Comparison of ENCODE assay signal across 11 cellular contexts in genomic region chr10:96374639-96374984, GRCh38. TPM values are rescaled to one million over a fixed set of nuclear protein-coding genes. Genes with fewer than 3 reads are reported as not detected.
A peak's percentile ranks its signal among the peaks of the same experiment; 100 is the strongest.
DNase-seq lines count a peak whose midpoint lies in the region; ATAC-seq, FAIRE-seq and TF ChIP-seq lines count a peak whose summit lies in the region.
"Had no signal": no experiment of that assay in that cellular context is flagged by ENCODE, and none has a peak within 500 bp of the region (broad histone marks: within the 10 kb centered on the region; RNA-seq: fewer than 3 reads in every experiment).

No MANE protein-coding gene starts in this region.

- H3K4me2 ChIP-seq in MM.1S (ENCODE audit: low read depth, low read length): peak overlapping the region; percentile 100

- no peaks in the 10 kb centered on the region for H3K9me3 ChIP-seq in MM.1S (replicated peaks; ENCODE audit: insufficient read depth, low read length)
- no peaks in the 10 kb centered on the region for H3K9me3 ChIP-seq in endodermal cell (ENCODE audit: control insufficient read depth, low read length)
- H3K9me3 ChIP-seq: prostate gland had no signal

- H3K4me1 Mint-ChIP-seq in endodermal cell: peaks cover 7% of the 10 kb centered on the region

- peak overlapping the region; percentile 59 for H3K4me3 Mint-ChIP-seq in endodermal cell

- no peak overlapping the region for H3K27ac ChIP-seq in MM.1S (ENCODE audit: low read length)
- H3K27ac ChIP-seq in endodermal cell (ENCODE audit: low read depth, low read length): no peak overlapping the region
- H3K27ac ChIP-seq in rectal smooth muscle tissue (ENCODE audit: low read depth, low read length): no peak overlapping the region
- H3K27ac ChIP-seq: 22Rv1, prostate gland had no signal

- peak overlapping the region; percentile 86 for H2AFZ ChIP-seq in MM.1S (ENCODE audit: low read length)

- 66 to 80% methylated on average over 7 to 9 of the region's 9 CpGs for WGBS in endodermal cell (ENCODE audit: insufficient coverage in 1 of 2, insufficient read length in 1 of 2), 2 experiments

- H3K4me1 ChIP-seq in MM.1S (ENCODE audit: low read length): 0 out of 2 replicates have a peak, but pooled peaks cover 5% of the 10 kb centered on the region
- H3K4me1 ChIP-seq in endodermal cell (ENCODE audit: control insufficient read depth, insufficient read depth, low read length): no peaks in the 10 kb centered on the region
- H3K4me1 ChIP-seq in rectal smooth muscle tissue (ENCODE audit: control insufficient read depth, insufficient read depth, low read length): peaks cover 24% of the 10 kb centered on the region
- H3K4me1 ChIP-seq: prostate gland had no signal

- H3K36me3 ChIP-seq in MM.1S (replicated peaks; ENCODE audit: insufficient read depth, low read length) (no peaks in the 10 kb centered on the region), endodermal cell (ENCODE audit: control insufficient read depth, insufficient read depth, low read length) (no peaks in the 10 kb centered on the region), rectal smooth muscle tissue (ENCODE audit: control insufficient read depth, insufficient read depth, low read length) (no peaks in the 10 kb centered on the region)
- H3K36me3 ChIP-seq: prostate gland had no signal

- H3K9me3 Mint-ChIP-seq in endodermal cell: no peaks in the 10 kb centered on the region

- H3K27ac Mint-ChIP-seq in endodermal cell: no peak overlapping the region

- no peaks in the 10 kb centered on the region for H3K79me2 ChIP-seq in MM.1S (ENCODE audit: low read length)

- TF ChIP-seq CTCF in MM.1S (IDR thresholded peaks at IDR 0.05; ENCODE audit: low read length) (no peak), endodermal cell (conservative IDR thresholded peaks at IDR 0.05) (no peak), D721Med (IDR thresholded peaks at IDR 0.05; ENCODE audit: insufficient read depth, missing control alignments) (no peak)

- no peaks in the 10 kb centered on the region for H4K20me1 ChIP-seq in MM.1S (ENCODE audit: insufficient read depth, low read length)

- no peaks in the 10 kb centered on the region for H3K9me2 ChIP-seq in MM.1S (replicated peaks; ENCODE audit: insufficient read depth, low read length)

- ATAC-seq in HG03039 (IDR thresholded peaks at IDR 0.05; ENCODE audit: unreplicated experiment) (no peak), GM21619 (IDR thresholded peaks at IDR 0.05; ENCODE audit: unreplicated experiment) (no peak)

- H3K36me3 Mint-ChIP-seq in endodermal cell (ENCODE audit: low read depth): no peaks in the 10 kb centered on the region

- H3K9ac ChIP-seq in MM.1S (ENCODE audit: low read length) (no peak overlapping the region), endodermal cell (ENCODE audit: extremely low read depth, low read length, poor library complexity, severe bottlenecking) (no peak overlapping the region), rectal smooth muscle tissue (ENCODE audit: low read length) (no peak overlapping the region)

- H3K27me3 Mint-ChIP-seq in endodermal cell (ENCODE audit: insufficient read depth): peaks cover 18% of the 10 kb centered on the region

- DNase-seq in DMS 273 (lab: John Stamatoyannopoulos, UW; ENCODE audit: unreplicated experiment): peak; percentile 29
- no peak for DNase-seq in DMS 273 treated with DMSO at 0.1 percent for 48 hours (lab: John Stamatoyannopoulos, UW)
- DNase-seq in MM.1S: no peak
- DNase-seq in endodermal cell: peak; percentile 75
- no peak for DNase-seq in D721Med (ENCODE audit: insufficient read length, low spot score)

- H3K27me3 ChIP-seq in MM.1S (replicated peaks; ENCODE audit: insufficient read depth, low read length) (peaks cover 22% of the 10 kb centered on the region; the same call in 1 of the 2 replicates), endodermal cell (ENCODE audit: control insufficient read depth, insufficient read depth, low read length, poor library complexity, severe bottlenecking) (peaks cover 7% of the 10 kb centered on the region), rectal smooth muscle tissue (ENCODE audit: control insufficient read depth, insufficient read depth, low read length) (no peaks in the 10 kb centered on the region)

- peak overlapping the region; percentile 73 for H3K4me3 ChIP-seq in MM.1S (ENCODE audit: low read length)
- peak overlapping the region; percentile 70 for H3K4me3 ChIP-seq in endodermal cell (ENCODE audit: low read length)
- H3K4me3 ChIP-seq in rectal smooth muscle tissue (ENCODE audit: low read length): peak overlapping the region; percentile 74

- H3F3A ChIP-seq in MM.1S (ENCODE audit: insufficient read depth, low read length): no peaks in the 10 kb centered on the region

- FAIRE-seq in D721Med (lab: Jason Lieb, UNC): no peak

RNA-seq across cellular contexts. Expression of gene OPALIN, which starts 15.8 kb away (rescaled TPM):
- not detected for total RNA-seq in endodermal cell
- not detected for polyA plus RNA-seq in endodermal cell (2013, experiment 1 of 2)
- not detected for polyA plus RNA-seq in endodermal cell (2013, experiment 2 of 2)
- total RNA-seq: HT1080 had no signal

Comparison
In these comparisons a context has a peak if more than half of its experiments do, and no peak if none do; other contexts are left out.
1. DNase-seq: peak in DMS 273 (single experiment) and endodermal cell (single experiment); none in DMS 273 treated with DMSO at 0.1 percent for 48 hours (single experiment), MM.1S (single experiment) and D721Med (single experiment).
2. Peak in every context shown above with its lines, with median percentiles within 50 percentile points of each other: H3K4me3 ChIP-seq.